8 cellular contexts compared by ENCODE assay signal in genomic region chr10:13371879-13372470, GRCh38. TPM values are rescaled to one million over a fixed set of nuclear protein-coding genes. Genes with fewer than 3 reads are reported as not detected.
DNase-seq lines count a peak whose midpoint lies in the region; ATAC-seq, FAIRE-seq and TF ChIP-seq lines count a peak whose summit lies in the region.

No MANE protein-coding gene starts in this region.

- H3K9ac ChIP-seq in H1 (replicated peaks in 1 of 4; ENCODE audit: extremely low read depth in 1 of 4, low read depth in 3 of 4, low read length in 3 of 4): no peak overlapping the region

- no peak overlapping the region for H3K27ac ChIP-seq in H1 (ENCODE audit: low read depth, low read length)

- no peaks in the 10 kb centered on the region for H4K20me1 ChIP-seq in H1 (replicated peaks in 1 of 2; ENCODE audit: control insufficient read depth in 1 of 2, insufficient read depth in 2 of 2, low read length in 2 of 2)

- H4K91ac ChIP-seq in H1 (replicated peaks; ENCODE audit: insufficient read length, low read length): no peak overlapping the region

- H2BK120ac ChIP-seq in H1 (replicated peaks; ENCODE audit: low read depth, low read length): no peak overlapping the region

- no peak for TF ChIP-seq EP300 in H1 (IDR thresholded peaks at IDR 0.05; ENCODE audit: borderline replicate concordance in 1 of 2, low read depth in 2 of 2, low read length in 2 of 2)

- no peak overlapping the region for H3K23ac ChIP-seq in H1 (ENCODE audit: insufficient read length)

- DNase-seq in AML-193 (lab: John Stamatoyannopoulos, UW): peak; percentile 73 to 74
- peak; percentile 80 for DNase-seq in NCI-H774 (lab: John Stamatoyannopoulos, UW)
- DNase-seq in activated CD4-positive, alpha-beta T cell treated with anti-CD3 and anti-CD28 coated beads, Interleukin-2, amount 50 U/mL, for 4 hours: peak; percentile 29 to 36
- peak; percentile 57 to 72 for DNase-seq in H1 (ENCODE audit: low read depth in 1 of 2, low spot score in 2 of 2)
- DNase-seq in mesothelial cell of epicardium (ENCODE audit: low spot score in 2 of 2, unreplicated experiment in 2 of 2): peak; percentile 38 to 72
- DNase-seq in stimulated activated naive B cell treated with anti-CD40 and anti-IgM and Interleukin-4, amounts not matched to agents 10 μg/mL and 1 μg/mL and 100 μg/mL, for 72 hours: peak; percentile 52

- H3K27me3 ChIP-seq in H1 (replicated peaks in 1 of 4; ENCODE audit: control insufficient read depth in 3 of 4, extremely low read depth in 1 of 4, insufficient read depth in 3 of 4, low read length in 3 of 4): no peaks in the 10 kb centered on the region

- no peak overlapping the region for H3K56ac ChIP-seq in H1 (replicated peaks; ENCODE audit: insufficient read length, low read depth, low read length)

- H3K36me3 ChIP-seq in H1 (ENCODE audit: control insufficient read depth in 2 of 4, insufficient read depth in 4 of 4, low read length in 3 of 4): no peaks in the 10 kb centered on the region

- TF ChIP-seq CTCF in H1 (IDR thresholded peaks at IDR 0.05; ENCODE audit: control extremely low read depth in 1 of 3, insufficient read depth in 1 of 3, low read depth in 1 of 3, low read length in 3 of 3): peak; percentile 68 to 96 (median 91)
- TF ChIP-seq CTCF in mesothelial cell of epicardium (IDR thresholded peaks at IDR 0.05; ENCODE audit: unreplicated experiment): peak; percentile 86

- H3K9me3 ChIP-seq in H1 (ENCODE audit: insufficient read depth in 2 of 2, low read depth in 1 of 2, low read length in 1 of 2): no peaks in the 10 kb centered on the region

- H3K18ac ChIP-seq in H1 (ENCODE audit: extremely low read depth, low read length): no peak overlapping the region; the same call in 1 of the 2 replicates

- CTCF ChIA-PET in H1 (lab: Charles Lee; ENCODE audit: partially characterized antibody): interaction anchor here (0.6 to 8.6 kb wide), 51 partner anchors 8 to 541 kb away, joined by 3 to 147 read pairs (median 5); partner anchors contain the start of gene PRPF18

- no peak for TF ChIP-seq POLR2A in H1 (IDR thresholded peaks at IDR 0.05; ENCODE audit: control extremely low read depth in 1 of 2, low read depth in 2 of 2, low read length in 2 of 2)

- no peaks in the 10 kb centered on the region for H3K4me1 ChIP-seq in H1 (replicated peaks in 1 of 4; ENCODE audit: control insufficient read depth in 3 of 4, insufficient read depth in 4 of 4, low read length in 3 of 4)

- H3K36me3 Mint-ChIP-seq in mesothelial cell of epicardium: no peaks in the 10 kb centered on the region
- H3K36me3 Mint-ChIP-seq in stimulated activated naive B cell treated with anti-CD40 and anti-IgM and Interleukin-4, amounts not matched to agents 10 μg/mL and 1 μg/mL and 100 μg/mL, for 72 hours: no peaks in the 10 kb centered on the region

- H4K5ac ChIP-seq in H1 (ENCODE audit: insufficient read length, low read depth, low read length): no peak overlapping the region

- H3K4ac ChIP-seq in H1 (replicated peaks; ENCODE audit: insufficient read length, low read depth, low read length): no peak overlapping the region

- H2AK5ac ChIP-seq in H1 (ENCODE audit: low read depth, low read length): no peak overlapping the region

- H3K14ac ChIP-seq in H1 (ENCODE audit: insufficient read length): no peak overlapping the region

- H3K79me2 ChIP-seq in H1 (ENCODE audit: control insufficient read depth in 1 of 2, insufficient read depth in 2 of 2, low read length in 2 of 2): no peaks in the 10 kb centered on the region

- peak overlapping the region; percentile 68; the same call in 1 of the 2 replicates for H2AFZ ChIP-seq in H1 (ENCODE audit: low read length)

- H3K9me3 Mint-ChIP-seq in mesothelial cell of epicardium: no peaks in the 10 kb centered on the region
- H3K9me3 Mint-ChIP-seq in stimulated activated naive B cell treated with anti-CD40 and anti-IgM and Interleukin-4, amounts not matched to agents 10 μg/mL and 1 μg/mL and 100 μg/mL, for 72 hours: no peaks in the 10 kb centered on the region

- H3K27me3 Mint-ChIP-seq in mesothelial cell of epicardium (ENCODE audit: low read depth): no peaks in the 10 kb centered on the region
- peaks cover 8 to 17% of the 10 kb centered on the region in 2 donors for H3K27me3 Mint-ChIP-seq in stimulated activated naive B cell treated with anti-CD40 and anti-IgM and Interleukin-4, amounts not matched to agents 10 μg/mL and 1 μg/mL and 100 μg/mL, for 72 hours

- peak; percentile 99 to 100 for TF ChIP-seq RAD21 in H1 (IDR thresholded peaks at IDR 0.05 in 1 of 2, conservative IDR thresholded peaks at IDR 0.05 in 1 of 2; ENCODE audit: low read depth in 2 of 2, low read length in 2 of 2)

- POLR2A ChIA-PET in H1 (lab: Charles Lee; ENCODE audit: partially characterized antibody): interaction anchor here (0.8 to 0.9 kb wide), 2 partner anchors 22 to 38 kb away, joined by 3 read pairs; no protein-coding TSS in a partner anchor

- peak; percentile 92 for FAIRE-seq in H1 (lab: Jason Lieb, UNC)

- no peak overlapping the region for H2BK15ac ChIP-seq in H1 (ENCODE audit: low read length)

- H2BK5ac ChIP-seq in H1 (ENCODE audit: low read depth, low read length): no peak overlapping the region; the same call in 1 of the 2 replicates

- 48% methylated on average over 6 of the region's 6 CpGs; no CpG with 5 or more reads in 1 of the 2 experiments for WGBS in H1 (ENCODE audit: extremely low coverage in 1 of 2, insufficient coverage in 1 of 2, insufficient read length in 1 of 2, insufficient replicate concordance in 2 of 2, low coverage in 1 of 2, low lambda C conversion rate in 2 of 2, missing lambda C conversion rate in 1 of 2), 2 experiments

- H2BK20ac ChIP-seq in H1 (ENCODE audit: low read length): 0 out of 2 replicates have a peak overlapping the region, but pooled peaks have one; percentile 48

- no peak overlapping the region for H2BK12ac ChIP-seq in H1 (ENCODE audit: low read depth, low read length)

- no peak overlapping the region for H3K4me3 ChIP-seq in H1 (ENCODE audit: extremely low read depth in 1 of 4, insufficient read depth in 2 of 4, low read depth in 3 of 4, low read length in 4 of 4)

- H3K27ac Mint-ChIP-seq in mesothelial cell of epicardium: no peak overlapping the region
- no peak overlapping the region for H3K27ac Mint-ChIP-seq in stimulated activated naive B cell treated with anti-CD40 and anti-IgM and Interleukin-4, amounts not matched to agents 10 μg/mL and 1 μg/mL and 100 μg/mL, for 72 hours

- no peaks in the 10 kb centered on the region for H3K23me2 ChIP-seq in H1 (ENCODE audit: low read depth, low read length)

- H3K4me1 Mint-ChIP-seq in mesothelial cell of epicardium: peaks cover 9% of the 10 kb centered on the region
- H3K4me1 Mint-ChIP-seq in stimulated activated naive B cell treated with anti-CD40 and anti-IgM and Interleukin-4, amounts not matched to agents 10 μg/mL and 1 μg/mL and 100 μg/mL, for 72 hours: no peaks in the 10 kb centered on the region

- no peaks in the 10 kb centered on the region for H3K79me1 ChIP-seq in H1 (ENCODE audit: low read depth, low read length)

- H3K4me2 ChIP-seq in H1 (ENCODE audit: insufficient read depth in 1 of 2, low read depth in 2 of 2, low read length in 2 of 2): no peak overlapping the region

- ATAC-seq in GM18870 (IDR thresholded peaks at IDR 0.05; ENCODE audit: unreplicated experiment): peak; percentile 77
- peak; percentile 80 for ATAC-seq in HG03520 (IDR thresholded peaks at IDR 0.05; ENCODE audit: unreplicated experiment)
- peak; percentile 99 to 100 for ATAC-seq in stimulated activated naive B cell treated with anti-CD40 and anti-IgM and Interleukin-4, amounts not matched to agents 10 μg/mL and 1 μg/mL and 100 μg/mL, for 72 hours (replicated peaks)

- H4K8ac ChIP-seq in H1 (ENCODE audit: extremely low read depth, insufficient read depth, low read length): no peak overlapping the region

- no peak overlapping the region for H3K4me3 Mint-ChIP-seq in mesothelial cell of epicardium
- no peak overlapping the region for H3K4me3 Mint-ChIP-seq in stimulated activated naive B cell treated with anti-CD40 and anti-IgM and Interleukin-4, amounts not matched to agents 10 μg/mL and 1 μg/mL and 100 μg/mL, for 72 hours

TF ChIP-seq in H1, 55 proteins besides CTCF, POLR2A, EP300 and RAD21:
- TF ChIP-seq YY1 (IDR thresholded peaks at IDR 0.05; ENCODE audit: low read depth, low read length) (0 out of 2 replicates have a peak, but pooled peaks have one; percentile 30), NRF1 (IDR thresholded peaks at IDR 0.05; ENCODE audit: low read depth, low read length) (no peak), PHF8 (conservative IDR thresholded peaks at IDR 0.05; ENCODE audit: low read depth, low read length) (no peak), SUZ12 (IDR thresholded peaks at IDR 0.05; ENCODE audit: low read length) (no peak)

RNA-seq across cellular contexts. Expression of gene SEPHS1, which starts 23.9 kb away (rescaled TPM):
- total RNA-seq in H1 (2021; fragmentation: NEBNext Ultra II Directional; extraction: Animal tissue kit (Norgen Biotek cat#: 25700)): 633 and 683 TPM in 2 replicates
- 226 and 270 TPM in 2 replicates for polyA plus RNA-seq in H1 (2011; rRNA removed)
- polyA plus RNA-seq in H1 (2011; cell fraction: cytosol; rRNA removed): 306 TPM
- polyA plus RNA-seq in H1 (2011; cell fraction: nucleus; rRNA removed): 172 TPM
- polyA plus RNA-seq in H1 (2012, experiment 1 of 2): 405 to 543 TPM (median 471 TPM) in 4 replicates
- 233 TPM for polyA plus RNA-seq in H1 (2012, experiment 2 of 2)
- polyA plus RNA-seq in H1 (2013, experiment 1 of 2): 405 TPM
- 460 TPM for polyA plus RNA-seq in H1 (2013, experiment 2 of 2)
- 647 and 831 TPM in 2 replicates for polyA minus RNA-seq in H1 (2011; rRNA and poly(A)+ RNA removed)
- polyA minus RNA-seq in H1 (2011; cell fraction: cytosol; rRNA and poly(A)+ RNA removed): 256 TPM
- polyA minus RNA-seq in H1 (2011; cell fraction: nucleus; rRNA and poly(A)+ RNA removed): 193 TPM
- 80.4 to 87.2 TPM (median 85.0 TPM) in 3 replicates for total RNA-seq in mesothelial cell of epicardium
